ENCODE assay signal across 10 cellular contexts in the genomic region with DNA sequence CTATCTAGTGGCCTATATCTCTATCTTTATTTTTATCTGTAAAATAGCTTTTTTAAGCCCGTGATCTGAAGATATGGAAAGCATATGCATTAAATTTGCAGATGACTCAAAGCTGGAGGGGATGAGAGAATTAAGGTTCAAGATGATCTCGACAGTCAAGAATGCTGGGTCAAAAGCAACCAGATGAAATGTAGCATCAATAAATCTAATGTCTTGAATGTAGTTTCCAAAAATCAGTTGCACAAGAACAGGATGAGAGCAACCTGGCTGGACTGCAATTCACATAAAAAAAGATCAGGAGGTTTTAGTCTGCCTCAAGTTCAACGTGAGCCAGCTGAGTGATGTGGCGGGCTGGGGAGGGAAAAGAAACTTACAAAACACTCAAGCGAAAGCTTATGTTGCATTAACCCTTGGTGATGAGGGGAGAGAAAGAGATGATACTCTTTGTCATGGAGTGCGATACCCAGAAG.
DNase-seq lines count a peak whose midpoint lies in the region; ATAC-seq and TF ChIP-seq lines count a peak whose summit lies in the region.
"Had no signal": no experiment of that assay in that cellular context is flagged by ENCODE, and none has a peak within 500 bp of the region (broad histone marks: within the 10 kb centered on the region; RNA-seq: fewer than 3 reads in every experiment).

No MANE protein-coding gene starts in this region.

- H2BK5ac ChIP-seq in H9 (ENCODE audit: insufficient read length, low read length): no peak overlapping the region

- no peak overlapping the region for H4K5ac ChIP-seq in H9 (ENCODE audit: insufficient read length, low read depth, low read length)

- no peak overlapping the region for H2BK120ac ChIP-seq in H9 (ENCODE audit: low read depth, low read length, poor library complexity, severe bottlenecking)

- no peak overlapping the region for H3T11ph ChIP-seq in H9 (ENCODE audit: low read length)

- H3K79me2 ChIP-seq in mammary epithelial cell (ENCODE audit: insufficient read depth, low read length) (no peaks in the 10 kb centered on the region), H9 (ENCODE audit: insufficient read depth, low read length) (no peaks in the 10 kb centered on the region)

- BruUV-seq in mammary epithelial cell (replicated peaks; lab: Mats Ljungman, UMichigan): no TSS peak

- H4K20me1 ChIP-seq in mammary epithelial cell (ENCODE audit: insufficient read depth, low read length): no peaks in the 10 kb centered on the region
- no peaks in the 10 kb centered on the region for H4K20me1 ChIP-seq in H9 (ENCODE audit: control insufficient read depth, insufficient read depth, insufficient read length)

- peaks cover 25 to 27% of the 10 kb centered on the region in 2 experiments for H3K4me1 Mint-ChIP-seq in H9

- no peaks in the 10 kb centered on the region for H3K9me3 ChIP-seq in mammary epithelial cell (replicated peaks; ENCODE audit: insufficient read depth, low read length)
- no peaks in the 10 kb centered on the region for H3K9me3 ChIP-seq in transverse colon
- no peaks in the 10 kb centered on the region for H3K9me3 ChIP-seq in H9 (ENCODE audit: control insufficient read depth, low read depth, low read length)

- no peaks in the 10 kb centered on the region for H3K79me1 ChIP-seq in H9 (ENCODE audit: insufficient read depth, low read depth, low read length, poor library complexity, severe bottlenecking)

- no peak overlapping the region for H3K27ac ChIP-seq in mammary epithelial cell (ENCODE audit: insufficient read depth, low read depth, low read length)
- H3K27ac ChIP-seq in transverse colon: peak overlapping the region; percentile 65 to 88 (median 75)
- H3K27ac ChIP-seq in H9 (ENCODE audit: insufficient read length, low read depth, low read length): no peak overlapping the region

- 83% methylated on average over 6 of the region's 6 CpGs for WGBS in mammary epithelial cell (ENCODE audit: low coverage, missing lambda C conversion rate)
- 48 to 63% methylated on average over 6 of the region's 6 CpGs for WGBS in transverse colon (ENCODE audit: low coverage in 1 of 2), 2 donors
- WGBS in H9 (ENCODE audit: extremely low coverage, insufficient read length, low lambda C conversion rate): no CpG with 5 or more reads among the region's 6 CpGs

- TF ChIP-seq EP300 in transverse colon (IDR thresholded peaks at IDR 0.05; ENCODE audit: low read depth): peak; percentile 62

- H3K9me3 Mint-ChIP-seq in H9: no peaks in the 10 kb centered on the region
- H3K9me3 Mint-ChIP-seq: activated CD4-positive, alpha-beta memory T cell treated with anti-CD3 and anti-CD28 coated beads for 36 hours had no signal

- H3K18ac ChIP-seq in H9 (ENCODE audit: insufficient read length, low read depth, low read length): no peak overlapping the region

- H2BK12ac ChIP-seq in H9 (ENCODE audit: insufficient read length, low read depth, low read length): no peak overlapping the region

- H3K9ac ChIP-seq in mammary epithelial cell (ENCODE audit: insufficient read depth, low read length) (no peak overlapping the region), H9 (ENCODE audit: extremely low read depth, insufficient read length, low read length) (no peak overlapping the region)

- H3K27ac Mint-ChIP-seq in H9: no peak overlapping the region
- H3K27ac Mint-ChIP-seq: activated CD4-positive, alpha-beta memory T cell treated with anti-CD3 and anti-CD28 coated beads for 36 hours had no signal

- no peak overlapping the region for H3K56ac ChIP-seq in H9 (ENCODE audit: insufficient read length, low read depth, low read length)

- peak; percentile 19 for ATAC-seq in GM19463 (IDR thresholded peaks at IDR 0.05; ENCODE audit: unreplicated experiment)
- peak; percentile 32 for ATAC-seq in HG03280 (IDR thresholded peaks at IDR 0.05; ENCODE audit: unreplicated experiment)

- no peak overlapping the region for H3K14ac ChIP-seq in H9 (ENCODE audit: insufficient read depth, low read length)

- no peak overlapping the region for H3K23ac ChIP-seq in H9 (ENCODE audit: insufficient read length, low read depth, low read length)

- H3K4me1 ChIP-seq in mammary epithelial cell (ENCODE audit: insufficient read depth, low read length): peaks cover 10% of the 10 kb centered on the region
- peaks cover 26 to 52% (median 38%) of the 10 kb centered on the region in 4 donors for H3K4me1 ChIP-seq in transverse colon
- H3K4me1 ChIP-seq in H9 (ENCODE audit: insufficient read depth, low read length): peaks cover 6% of the 10 kb centered on the region; the same call in 1 of the 2 replicates

- TF ChIP-seq CTCF in mammary epithelial cell (conservative IDR thresholded peaks at IDR 0.05 in 1 of 2, IDR thresholded peaks at IDR 0.05 in 1 of 2; ENCODE audit: extremely low read depth in 1 of 2, insufficient read depth in 1 of 2, low read depth in 1 of 2, low read length in 2 of 2) (no peak), transverse colon (IDR thresholded peaks at IDR 0.05) (no peak), H9 (conservative IDR thresholded peaks at IDR 0.05) (no peak)

- H3K4me3 Mint-ChIP-seq in H9: no peak overlapping the region
- H3K4me3 Mint-ChIP-seq: activated CD4-positive, alpha-beta memory T cell treated with anti-CD3 and anti-CD28 coated beads for 36 hours had no signal

- no peak overlapping the region for H2BK15ac ChIP-seq in H9 (ENCODE audit: low read depth, low read length)

- CTCF ChIA-PET in mammary epithelial cell (lab: Charles Lee; ENCODE audit: low non-redundant PET): no interaction called here

- no peaks in the 10 kb centered on the region for H3K36me3 ChIP-seq in mammary epithelial cell (ENCODE audit: insufficient read depth, low read length)
- H3K36me3 ChIP-seq in transverse colon: no peaks in the 10 kb centered on the region

- no peak overlapping the region for H2AFZ ChIP-seq in mammary epithelial cell (ENCODE audit: low read depth, low read length)
- no peak overlapping the region for H2AFZ ChIP-seq in H9 (ENCODE audit: low read length)

- no peak overlapping the region for H2AK5ac ChIP-seq in H9 (ENCODE audit: insufficient read length, low read length)

- intact Hi-C loops in mammary epithelial cell (cut with micrococcal nuclease): no loop called here
- intact Hi-C loops in transverse colon (cut with DNase I; ENCODE audit: low total_unique reads): no loop called here

- peaks cover 3% of the 10 kb centered on the region for H3K27me3 Mint-ChIP-seq in H9 (ENCODE audit: low read depth)
- H3K27me3 Mint-ChIP-seq: activated CD4-positive, alpha-beta memory T cell treated with anti-CD3 and anti-CD28 coated beads for 36 hours had no signal

- H3K23me2 ChIP-seq in H9 (ENCODE audit: insufficient read length, low read depth, low read length, poor library complexity, severe bottlenecking): no peaks in the 10 kb centered on the region

- dilution Hi-C loops in mammary epithelial cell (cut with HindIII; ENCODE audit: low sequenced_read_pairs): loop anchor here (5.0 kb wide), 1 partner anchor 47 kb away; no protein-coding TSS in a partner anchor

- no peak overlapping the region for H2BK20ac ChIP-seq in H9 (ENCODE audit: low read depth, low read length, poor library complexity, severe bottlenecking)

- H3K4me2 ChIP-seq in mammary epithelial cell (ENCODE audit: insufficient read depth, low read depth, low read length) (no peak overlapping the region), H9 (ENCODE audit: insufficient read depth, insufficient read length, low read length) (no peak overlapping the region)

- H4K91ac ChIP-seq in H9 (ENCODE audit: insufficient read length, low read depth, low read length): no peak overlapping the region

- no peaks in the 10 kb centered on the region for H3K36me3 Mint-ChIP-seq in H9 (ENCODE audit: insufficient read depth in 1 of 3, low read depth in 3 of 3)
- H3K36me3 Mint-ChIP-seq: activated CD4-positive, alpha-beta memory T cell treated with anti-CD3 and anti-CD28 coated beads for 36 hours had no signal

- H3K4me3 ChIP-seq in mammary epithelial cell (replicated peaks in 1 of 3; ENCODE audit: insufficient read depth in 1 of 3, low read depth in 2 of 3, low read length in 3 of 3): no peak overlapping the region
- no peak overlapping the region for H3K4me3 ChIP-seq in transverse colon

- no peak for TF ChIP-seq POLR2A in transverse colon (IDR thresholded peaks at IDR 0.05)

- in situ Hi-C loops in mammary epithelial cell (cut with MboI; ENCODE audit: low sequenced_read_pairs in 2 of 2): no loop called here
- in situ Hi-C loops in transverse colon (cut with MboI; ENCODE audit: low pct_ligation_motif_present in 1 of 4, low pct_unique_long_range_greater_than_20kb in 1 of 4, low sequenced_read_pairs in 3 of 4): no loop called here

- no peak overlapping the region for H3K4ac ChIP-seq in H9 (ENCODE audit: low read depth, low read length)

- H3K27me3 ChIP-seq in mammary epithelial cell (ENCODE audit: insufficient read depth, low read length) (no peaks in the 10 kb centered on the region), transverse colon (no peaks in the 10 kb centered on the region), H9 (ENCODE audit: insufficient read depth, low read length) (no peaks in the 10 kb centered on the region)

- no peak overlapping the region for H4K8ac ChIP-seq in H9 (replicated peaks; ENCODE audit: insufficient read length, low read depth, low read length)

- peak; percentile 17 for DNase-seq in mammary epithelial cell
- peak; percentile 46 for DNase-seq in transverse colon
- no peak for DNase-seq in DMS153 (lab: John Stamatoyannopoulos, UW)
- DNase-seq in stimulated activated CD4-positive, alpha-beta T cell treated with anti-CD3 and anti-CD28 coated beads, Interleukin-1b, Interleukin-23, amount 100 ng/mL, for 48 hours: no peak
- no peak for DNase-seq in DMS53 treated with DMSO at 0.1 percent for 48 hours (lab: John Stamatoyannopoulos, UW; ENCODE audit: unreplicated experiment)
- no peak for DNase-seq in H9
- DNase-seq: activated CD4-positive, alpha-beta memory T cell treated with anti-CD3 and anti-CD28 coated beads for 36 hours; cortex of kidney had no signal

Comparison
In these comparisons a context has a peak if more than half of its experiments do, and no peak if none do; other contexts are left out.
1. DNase-seq: peak in mammary epithelial cell (single experiment) and transverse colon (single experiment); none in DMS153 (single experiment), stimulated activated CD4-positive, alpha-beta T cell treated with anti-CD3 and anti-CD28 coated beads, Interleukin-1b, Interleukin-23, amount 100 ng/mL, for 48 hours (single experiment), DMS53 treated with DMSO at 0.1 percent for 48 hours (single experiment) and H9 (single experiment).
2. H3K27ac ChIP-seq: peak in transverse colon (4 of 4); none in mammary epithelial cell (single experiment) and H9 (single experiment).